In the genomic region with DNA sequence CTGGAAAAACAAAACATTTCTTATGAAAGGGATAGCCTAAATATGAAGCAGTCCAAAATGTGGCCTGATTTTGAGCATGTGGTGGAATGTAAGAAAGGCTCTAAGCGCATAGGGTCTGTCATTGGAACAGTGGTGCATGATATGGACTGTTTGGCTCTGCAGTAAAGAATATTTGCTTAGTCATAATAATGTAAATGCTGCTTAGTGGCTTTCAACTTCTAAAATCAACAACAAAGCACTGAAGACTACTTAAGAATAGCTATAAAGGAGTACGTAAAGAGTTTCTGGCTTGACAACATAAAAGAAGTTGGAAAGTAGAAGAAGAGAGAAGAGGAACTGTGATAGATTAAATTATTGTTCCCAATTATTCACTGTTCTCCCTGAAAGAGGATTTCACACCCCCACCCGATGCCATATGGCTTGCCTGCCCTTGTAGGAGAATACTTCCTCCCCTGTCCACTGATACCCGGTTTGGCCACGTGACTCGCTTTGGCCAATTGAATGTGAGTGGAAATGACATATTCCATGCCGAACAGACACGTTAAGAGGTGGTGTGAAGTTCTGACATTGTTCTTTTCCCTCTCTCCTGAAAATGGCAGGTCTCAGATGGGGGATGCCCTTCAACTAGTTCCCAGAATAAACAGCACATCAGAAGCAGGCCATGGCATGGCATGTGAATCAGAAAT, we compare ENCODE assay signal across 25 cellular contexts. TPM values are rescaled to one million over a fixed set of nuclear protein-coding genes. Genes with fewer than 3 reads are reported as not detected.
"Had no signal": no experiment of that assay in that cellular context is flagged by ENCODE, and none has a peak within 500 bp of the region (broad histone marks: within the 10 kb centered on the region; RNA-seq: fewer than 3 reads in every experiment).

No MANE protein-coding gene starts in this region.

- DNase-seq: activated CD4-positive, alpha-beta memory T cell treated with anti-CD3 and anti-CD28 coated beads, Interleukin-2, amount 10 ng/mL, durations not matched to agents 7 days and 5 days; activated CD4-positive, alpha-beta T cell treated with anti-CD3 and anti-CD28 coated beads, Interleukin-2, amount 50 U/mL, for 1 hour; activated CD4-positive, CD25-positive, alpha-beta regulatory T cell; activated T-cell treated with anti-CD3 and anti-CD28 coated beads for 4 hours; activated T-cell treated with anti-CD3 and anti-CD28 coated beads, Interleukin-2, amount 50 U/mL, for 48 hours; body of pancreas; central memory CD4-positive, alpha-beta T cell; KBM-7; MV-4-11; NCI-H1092 treated with DMSO at 0.1 percent for 48 hours; NCI-H1417 treated with DMSO at 0.1 percent for 48 hours; NCI-H1694; NCI-H2081; NCI-H446; NCI-H526 treated with DMSO at 0.1 percent for 48 hours; PC-3; SHP77 had no signal

- H3K36me3 ChIP-seq: ascending aorta, SJSA1 had no signal

- H3K27ac ChIP-seq: ascending aorta, body of pancreas, SJSA1 had no signal

- ATAC-seq: activated T-helper 17 cell treated with anti-CD3 and anti-CD28 coated beads, Interleukin-2, amount 50 U/mL, for 72 hours; body of pancreas; PC-3; SK-N-SH treated with all-trans-retinoic acid at 6 μM for 48 hours had no signal

- H3K4me3 ChIP-seq: ascending aorta, body of pancreas, SJSA1 had no signal

- FAIRE-seq: bronchial epithelial cell, RCC 7860 had no signal

- H3K9me3 ChIP-seq: ascending aorta, body of pancreas had no signal

- H3K27me3 ChIP-seq: ascending aorta, body of pancreas had no signal

RNA-seq across cellular contexts. Expression of gene STUM, which starts 5.2 kb away (rescaled TPM):
- total RNA-seq: activated CD4-positive, alpha-beta memory T cell treated with anti-CD3 and anti-CD28 coated beads, Interleukin-2, amount 10 ng/mL, durations not matched to agents 7 days and 5 days; activated CD8-positive, alpha-beta memory T cell treated with anti-CD3 and anti-CD28 coated beads for 36 hours; activated T-helper 17 cell treated with anti-CD3 and anti-CD28 coated beads, Interleukin-2, amount 50 U/mL, for 72 hours; bronchial epithelial cell; LHCN-M2 had no signal
